8 cellular contexts compared by ENCODE assay signal in the genomic region with DNA sequence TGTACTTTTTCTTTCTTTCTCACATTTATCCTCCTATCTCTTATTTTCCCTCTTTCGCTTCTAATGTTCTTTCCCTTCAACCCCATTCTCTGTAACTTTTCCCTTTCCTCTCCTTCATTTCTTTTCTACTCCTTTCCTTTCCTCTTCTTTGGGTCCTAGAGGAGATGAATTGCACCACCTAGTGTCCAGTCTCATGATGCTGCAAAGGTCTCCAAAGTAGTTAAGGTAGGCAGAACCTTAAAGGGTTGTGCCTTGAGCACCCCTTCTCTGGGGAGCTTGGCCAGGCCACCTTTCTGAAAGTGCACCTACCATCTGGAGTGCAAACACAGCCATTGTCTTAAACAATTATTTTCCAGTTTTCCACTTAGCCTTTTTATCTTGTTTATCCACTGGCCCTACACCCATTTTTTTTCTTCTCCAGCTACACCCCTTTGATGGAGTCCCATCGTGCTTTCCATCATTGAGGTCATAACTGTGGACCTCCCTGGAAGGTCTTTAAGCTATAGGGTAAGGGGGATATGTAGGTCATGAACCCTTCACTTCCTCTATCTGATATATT.
DNase-seq lines count a peak whose midpoint lies in the region; ATAC-seq, FAIRE-seq and TF ChIP-seq lines count a peak whose summit lies in the region.

No MANE protein-coding gene starts in this region.

- CTCF ChIA-PET in A549 (lab: Yijun Ruan, JAX), result interaction anchor here (0.6 to 4.5 kb wide), 26 partner anchors 10 to 264 kb away, joined by 3 to 82 read pairs (median 4); partner anchors contain the start of gene GREB1L

- TF ChIP-seq EP300 in A549 (IDR thresholded peaks at IDR 0.05) (no peak), upper lobe of left lung (IDR thresholded peaks at IDR 0.05) (no peak)

- H3K4me2 ChIP-seq in A549, result no peak overlapping the region

- peak; percentile 78 to 82 for TF ChIP-seq RAD21 in A549 (conservative IDR thresholded peaks at IDR 0.05 in 1 of 2, IDR thresholded peaks at IDR 0.05 in 1 of 2)

- peaks cover 8% of the 10 kb centered on the region; the same call in 2 of the 3 replicates for H3K4me1 ChIP-seq in A549
- no peaks in the 10 kb centered on the region for H3K4me1 ChIP-seq in upper lobe of left lung

- H3K9me3 ChIP-seq in A549, result no peaks in the 10 kb centered on the region
- H3K9me3 ChIP-seq in upper lobe of left lung, result no peaks in the 10 kb centered on the region

- POLR2A ChIA-PET in A549 (lab: Yijun Ruan, JAX), result no interaction called here

- TF ChIP-seq CTCF in A549 (IDR thresholded peaks at IDR 0.05), result peak; percentile 69
- TF ChIP-seq CTCF in GM12873 (IDR thresholded peaks at IDR 0.05; ENCODE audit: insufficient read depth, low read depth, low read length, missing control alignments), result peak; percentile 68
- peak in 5 of 6 experiments; percentile 38 to 56 (median 47) for TF ChIP-seq CTCF in upper lobe of left lung (IDR thresholded peaks at IDR 0.05)

- TF ChIP-seq POLR2A in A549 (IDR thresholded peaks at IDR 0.05; ENCODE audit: low read length) (no peak), upper lobe of left lung (IDR thresholded peaks at IDR 0.05) (no peak)

- ATAC-seq in A549 (peak in 1 of 2 experiments; percentile 83; a peak in 3 of 6 replicates), upper lobe of left lung (ENCODE audit: low FRiP score in 2 of 2) (peak in 1 of 2 donors; percentile 76), HG02610 (IDR thresholded peaks at IDR 0.05; ENCODE audit: unreplicated experiment) (no peak), GM19463 (IDR thresholded peaks at IDR 0.05; ENCODE audit: unreplicated experiment) (no peak)

- no peak overlapping the region for H3K4me3 ChIP-seq in A549
- no peak overlapping the region for H3K4me3 ChIP-seq in upper lobe of left lung

- H3K27ac ChIP-seq in A549 (no peak overlapping the region; a peak in 1 of 6 replicates), upper lobe of left lung (no peak overlapping the region)

- no peak for FAIRE-seq in A549 (lab: Jason Lieb, UNC)

- DNase-seq in A549 (ENCODE audit: low read depth in 1 of 2, low spot score in 1 of 2) (peak; percentile 32 to 69), NCI-H1930 (lab: John Stamatoyannopoulos, UW) (peak; percentile 38 to 50), astrocyte of the hippocampus (ENCODE audit: low read depth, low spot score) (peak; percentile 77), islet precursor cell (peak; percentile 63), upper lobe of left lung (no peak)

- no peaks in the 10 kb centered on the region for H3K36me3 ChIP-seq in upper lobe of left lung

- 24% methylated on average over 2 of the region's 2 CpGs for WGBS in A549 (ENCODE audit: missing lambda C conversion rate)
- 66 to 73% methylated on average over 2 of the region's 2 CpGs for WGBS in upper lobe of left lung, 2 donors

- no peaks in the 10 kb centered on the region for H3K27me3 ChIP-seq in upper lobe of left lung

TF ChIP-seq in A549, 52 proteins besides CTCF, POLR2A, EP300 and RAD21:
- no peak for TF ChIP-seq POLR2AphosphoS2 (conservative IDR thresholded peaks at IDR 0.05; ENCODE audit: low read length)
- no peak for TF ChIP-seq HDAC2 (IDR thresholded peaks at IDR 0.05)
- no peak for TF ChIP-seq MAZ (IDR thresholded peaks at IDR 0.05; ENCODE audit: borderline replicate concordance, low read depth, low read length)
- TF ChIP-seq SMC3 (IDR thresholded peaks at IDR 0.05), result peak; percentile 83
- TF ChIP-seq NR3C1 (IDR thresholded peaks at IDR 0.05), result no peak

Comparison
In these comparisons a context has a peak if more than half of its experiments do, and no peak if none do; other contexts are left out.
1. DNase-seq: peak in A549 (2 of 2), NCI-H1930 (2 of 2), astrocyte of the hippocampus (single experiment) and islet precursor cell (single experiment); none in upper lobe of left lung (0 of 2).
2. Peak in every context shown above with its lines, with median percentiles within 50 percentile points of each other: CTCF ChIP-seq.